In genomic region chr21:28608646-28609045, GRCh38 we compare ENCODE assay signal across 16 cellular contexts.
"Had no signal": no experiment of that assay in that cellular context is flagged by ENCODE, and none has a peak within 500 bp of the region (broad histone marks: within the 10 kb centered on the region; RNA-seq: fewer than 3 reads in every experiment).

No MANE protein-coding gene starts in this region.

- H3K9me3 ChIP-seq: ascending aorta, lower lobe of right lung, ovary, right lobe of liver, thyroid gland had no signal

- H3K27ac ChIP-seq: ascending aorta, cardiac muscle cell, lower lobe of right lung, neural progenitor cell, ovary, right lobe of liver, spleen, thyroid gland, uterus had no signal

- H3K4me3 ChIP-seq: ascending aorta, cardiac muscle cell, lower lobe of right lung, neural progenitor cell, ovary, right lobe of liver, spleen, thyroid gland, uterus had no signal

- H3K27ac Mint-ChIP-seq: activated naive CD4-positive, alpha-beta T cell treated with anti-CD3 and anti-CD28 coated beads for 36 hours; activated T-helper 2 cell treated with anti-CD3 and anti-CD28 coated beads, Interferon-gamma antibody, Interleukin-2, Interleukin-4, amounts not matched to agents 10 μg/mL and 5 μg/mL and 100 μg/mL, durations not matched to agents 14 hours and 24 hours and 36 hours; mesothelial cell of epicardium; neural progenitor cell; T-helper 2 cell treated with Interferon-gamma antibody and Interleukin-4, amounts not matched to agents 5 μg/mL and 100 μg/mL, for 36 hours had no signal

- H3K4me1 Mint-ChIP-seq: mesothelial cell of epicardium, neural progenitor cell had no signal

- H3K4me1 ChIP-seq: ascending aorta, lower lobe of right lung, neural progenitor cell, right lobe of liver, thyroid gland, uterus had no signal

- H3K36me3 Mint-ChIP-seq: mesothelial cell of epicardium, neural progenitor cell had no signal

- DNase-seq: activated CD4-positive, alpha-beta T cell treated with anti-CD3 and anti-CD28 coated beads for 1 hour; activated CD4-positive, alpha-beta T cell treated with anti-CD3 and anti-CD28 coated beads, Interleukin-2, amount 50 U/mL, for 4 hours; activated naive CD4-positive, alpha-beta T cell treated with anti-CD3 and anti-CD28 coated beads for 36 hours; left colon; lower lobe of right lung; ovary; right lobe of liver; spleen; thyroid gland; uterus had no signal

- H3K36me3 ChIP-seq: ascending aorta, cardiac muscle cell, lower lobe of right lung, neural progenitor cell, ovary, right lobe of liver, spleen, thyroid gland, uterus had no signal

- H3K27me3 ChIP-seq: ascending aorta, cardiac muscle cell, neural progenitor cell, ovary, right lobe of liver, spleen, thyroid gland, uterus had no signal

- ATAC-seq: left colon, lower lobe of right lung, right lobe of liver had no signal

- H3K4me3 Mint-ChIP-seq: activated naive CD4-positive, alpha-beta T cell treated with anti-CD3 and anti-CD28 coated beads for 36 hours; mesothelial cell of epicardium; neural progenitor cell; T-helper 2 cell treated with Interferon-gamma antibody and Interleukin-4, amounts not matched to agents 5 μg/mL and 100 μg/mL, for 36 hours had no signal
